Comparison of ENCODE assay signal across 1 cellular context in genomic region chr1:35883681-35884155, GRCh38.
TF ChIP-seq lines count a peak whose summit lies in the region.

No MANE protein-coding gene starts in this region.

TF ChIP-seq in HEK293, 187 proteins besides CTCF, POLR2A, EP300 and RAD21 (continued from another document):
- TF ChIP-seq ZBTB11 (tag by site-specific recombination; conservative IDR thresholded peaks at IDR 0.05; ENCODE audit: low read depth) (peak; percentile 5; the same call in 1 of the 2 replicates), ZBTB21 (tag by site-specific recombination; IDR thresholded peaks at IDR 0.05) (0 out of 2 replicates have a peak, but pooled peaks have one; percentile 13), KLF1 (tag by site-specific recombination; IDR thresholded peaks at IDR 0.05) (peak; percentile 93), ZFHX2 (tag by site-specific recombination; conservative IDR thresholded peaks at IDR 0.05) (peak; percentile 79), ZNF423 (tag by site-specific recombination; IDR thresholded peaks at IDR 0.05) (peak; percentile 86), ZBTB7A (tag by site-specific recombination; IDR thresholded peaks at IDR 0.05; ENCODE audit: low read depth) (peak; percentile 77; the same call in 1 of the 2 replicates), ZNF335 (tag by site-specific recombination; conservative IDR thresholded peaks at IDR 0.05) (peak; percentile 81), ZBTB8A (tag by site-specific recombination; IDR thresholded peaks at IDR 0.05) (peak; percentile 90), IKZF3 (tag by site-specific recombination; IDR thresholded peaks at IDR 0.05) (no peak; the same call in 1 of the 2 replicates), SP2 (tag by site-specific recombination; IDR thresholded peaks at IDR 0.05) (peak; percentile 79), KLF16 (tag by site-specific recombination; IDR thresholded peaks at IDR 0.05) (peak; percentile 81; the same call in 1 of the 2 replicates)
- TF ChIP-seq, protein P1, sequence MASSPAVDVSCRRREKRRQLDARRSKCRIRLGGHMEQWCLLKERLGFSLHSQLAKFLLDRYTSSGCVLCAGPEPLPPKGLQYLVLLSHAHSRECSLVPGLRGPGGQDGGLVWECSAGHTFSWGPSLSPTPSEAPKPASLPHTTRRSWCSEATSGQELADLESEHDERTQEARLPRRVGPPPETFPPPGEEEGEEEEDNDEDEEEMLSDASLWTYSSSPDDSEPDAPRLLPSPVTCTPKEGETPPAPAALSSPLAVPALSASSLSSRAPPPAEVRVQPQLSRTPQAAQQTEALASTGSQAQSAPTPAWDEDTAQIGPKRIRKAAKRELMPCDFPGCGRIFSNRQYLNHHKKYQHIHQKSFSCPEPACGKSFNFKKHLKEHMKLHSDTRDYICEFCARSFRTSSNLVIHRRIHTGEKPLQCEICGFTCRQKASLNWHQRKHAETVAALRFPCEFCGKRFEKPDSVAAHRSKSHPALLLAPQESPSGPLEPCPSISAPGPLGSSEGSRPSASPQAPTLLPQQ (tag by site-specific recombination; IDR thresholded peaks at IDR 0.05): 0 out of 2 replicates have a peak, but pooled peaks have one; percentile 14
- TF ChIP-seq, protein P2, sequence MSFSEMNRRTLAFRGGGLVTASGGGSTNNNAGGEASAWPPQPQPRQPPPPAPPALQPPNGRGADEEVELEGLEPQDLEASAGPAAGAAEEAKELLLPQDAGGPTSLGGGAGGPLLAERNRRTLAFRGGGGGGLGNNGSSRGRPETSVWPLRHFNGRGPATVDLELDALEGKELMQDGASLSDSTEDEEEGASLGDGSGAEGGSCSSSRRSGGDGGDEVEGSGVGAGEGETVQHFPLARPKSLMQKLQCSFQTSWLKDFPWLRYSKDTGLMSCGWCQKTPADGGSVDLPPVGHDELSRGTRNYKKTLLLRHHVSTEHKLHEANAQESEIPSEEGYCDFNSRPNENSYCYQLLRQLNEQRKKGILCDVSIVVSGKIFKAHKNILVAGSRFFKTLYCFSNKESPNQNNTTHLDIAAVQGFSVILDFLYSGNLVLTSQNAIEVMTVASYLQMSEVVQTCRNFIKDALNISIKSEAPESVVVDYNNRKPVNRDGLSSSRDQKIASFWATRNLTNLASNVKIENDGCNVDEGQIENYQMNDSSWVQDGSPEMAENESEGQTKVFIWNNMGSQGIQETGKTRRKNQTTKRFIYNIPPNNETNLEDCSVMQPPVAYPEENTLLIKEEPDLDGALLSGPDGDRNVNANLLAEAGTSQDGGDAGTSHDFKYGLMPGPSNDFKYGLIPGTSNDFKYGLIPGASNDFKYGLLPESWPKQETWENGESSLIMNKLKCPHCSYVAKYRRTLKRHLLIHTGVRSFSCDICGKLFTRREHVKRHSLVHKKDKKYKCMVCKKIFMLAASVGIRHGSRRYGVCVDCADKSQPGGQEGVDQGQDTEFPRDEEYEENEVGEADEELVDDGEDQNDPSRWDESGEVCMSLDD (tag by site-specific recombination; IDR thresholded peaks at IDR 0.05): peak; percentile 66; the same call in 1 of the 2 replicates
- TF ChIP-seq, protein P3, sequence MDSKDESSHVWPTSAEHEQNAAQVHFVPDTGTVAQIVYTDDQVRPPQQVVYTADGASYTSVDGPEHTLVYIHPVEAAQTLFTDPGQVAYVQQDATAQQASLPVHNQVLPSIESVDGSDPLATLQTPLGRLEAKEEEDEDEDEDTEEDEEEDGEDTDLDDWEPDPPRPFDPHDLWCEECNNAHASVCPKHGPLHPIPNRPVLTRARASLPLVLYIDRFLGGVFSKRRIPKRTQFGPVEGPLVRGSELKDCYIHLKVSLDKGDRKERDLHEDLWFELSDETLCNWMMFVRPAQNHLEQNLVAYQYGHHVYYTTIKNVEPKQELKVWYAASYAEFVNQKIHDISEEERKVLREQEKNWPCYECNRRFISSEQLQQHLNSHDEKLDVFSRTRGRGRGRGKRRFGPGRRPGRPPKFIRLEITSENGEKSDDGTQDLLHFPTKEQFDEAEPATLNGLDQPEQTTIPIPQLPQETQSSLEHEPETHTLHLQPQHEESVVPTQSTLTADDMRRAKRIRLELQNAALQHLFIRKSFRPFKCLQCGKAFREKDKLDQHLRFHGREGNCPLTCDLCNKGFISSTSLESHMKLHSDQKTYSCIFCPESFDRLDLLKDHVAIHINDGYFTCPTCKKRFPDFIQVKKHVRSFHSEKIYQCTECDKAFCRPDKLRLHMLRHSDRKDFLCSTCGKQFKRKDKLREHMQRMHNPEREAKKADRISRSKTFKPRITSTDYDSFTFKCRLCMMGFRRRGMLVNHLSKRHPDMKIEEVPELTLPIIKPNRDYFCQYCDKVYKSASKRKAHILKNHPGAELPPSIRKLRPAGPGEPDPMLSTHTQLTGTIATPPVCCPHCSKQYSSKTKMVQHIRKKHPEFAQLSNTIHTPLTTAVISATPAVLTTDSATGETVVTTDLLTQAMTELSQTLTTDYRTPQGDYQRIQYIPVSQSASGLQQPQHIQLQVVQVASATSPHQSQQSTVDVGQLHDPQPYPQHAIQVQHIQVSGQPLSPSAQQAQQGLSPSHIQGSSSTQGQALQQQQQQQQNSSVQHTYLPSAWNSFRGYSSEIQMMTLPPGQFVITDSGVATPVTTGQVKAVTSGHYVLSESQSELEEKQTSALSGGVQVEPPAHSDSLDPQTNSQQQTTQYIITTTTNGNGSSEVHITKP (tag by site-specific recombination; IDR thresholded peaks at IDR 0.05): peak; percentile 75
- TF ChIP-seq, protein P4, sequence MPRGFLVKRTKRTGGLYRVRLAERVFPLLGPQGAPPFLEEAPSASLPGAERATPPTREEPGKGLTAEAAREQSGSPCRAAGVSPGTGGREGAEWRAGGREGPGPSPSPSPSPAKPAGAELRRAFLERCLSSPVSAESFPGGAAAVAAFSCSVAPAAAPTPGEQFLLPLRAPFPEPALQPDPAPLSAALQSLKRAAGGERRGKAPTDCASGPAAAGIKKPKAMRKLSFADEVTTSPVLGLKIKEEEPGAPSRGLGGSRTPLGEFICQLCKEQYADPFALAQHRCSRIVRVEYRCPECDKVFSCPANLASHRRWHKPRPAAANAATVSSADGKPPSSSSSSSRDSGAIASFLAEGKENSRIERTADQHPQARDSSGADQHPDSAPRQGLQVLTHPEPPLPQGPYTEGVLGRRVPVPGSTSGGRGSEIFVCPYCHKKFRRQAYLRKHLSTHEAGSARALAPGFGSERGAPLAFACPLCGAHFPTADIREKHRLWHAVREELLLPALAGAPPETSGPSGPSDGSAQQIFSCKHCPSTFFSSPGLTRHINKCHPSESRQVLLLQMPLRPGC (tag by site-specific recombination; IDR thresholded peaks at IDR 0.05): no peak
- TF ChIP-seq, protein P5, sequence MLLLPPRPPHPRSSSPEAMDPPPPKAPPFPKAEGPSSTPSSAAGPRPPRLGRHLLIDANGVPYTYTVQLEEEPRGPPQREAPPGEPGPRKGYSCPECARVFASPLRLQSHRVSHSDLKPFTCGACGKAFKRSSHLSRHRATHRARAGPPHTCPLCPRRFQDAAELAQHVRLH (tag by site-specific recombination; IDR thresholded peaks at IDR 0.05): no peak
